Comparison of ENCODE assay signal across 8 cellular contexts in the genomic region with DNA sequence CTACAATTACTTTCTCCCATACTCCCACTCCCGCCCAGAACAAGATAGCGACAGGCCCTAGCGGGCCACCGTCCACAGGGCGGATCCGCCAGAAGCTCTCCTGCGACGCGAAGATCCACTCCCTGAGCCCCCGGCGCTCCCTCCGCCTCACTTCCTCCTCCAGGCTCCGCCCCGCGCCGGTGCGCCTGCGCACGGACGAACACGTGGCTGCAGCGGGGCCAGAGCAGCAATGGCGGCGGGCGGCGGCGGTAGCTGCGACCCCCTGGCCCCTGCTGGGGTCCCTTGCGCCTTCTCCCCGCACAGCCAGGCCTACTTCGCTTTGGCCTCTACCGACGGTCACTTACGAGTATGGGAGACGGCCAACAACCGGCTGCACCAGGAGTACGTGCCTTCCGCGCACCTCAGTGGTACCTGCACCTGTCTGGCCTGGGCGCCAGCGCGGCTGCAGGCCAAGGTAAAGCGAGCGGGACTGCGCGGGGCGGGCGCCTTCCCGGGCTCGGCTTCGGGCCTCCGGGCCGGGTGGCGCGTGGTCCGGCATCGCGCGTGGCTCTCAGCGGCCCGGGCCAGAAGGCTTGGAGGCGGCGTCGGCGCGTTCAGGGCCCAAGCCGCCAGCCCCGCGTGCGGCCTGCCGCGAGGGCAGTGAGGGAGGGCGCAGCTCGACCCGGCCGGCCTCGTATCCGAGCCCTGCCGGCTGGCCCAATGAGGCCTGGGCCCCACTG. TPM values are rescaled to one million over a fixed set of nuclear protein-coding genes. Genes with fewer than 3 reads are reported as not detected.
DNase-seq lines count a peak whose midpoint lies in the region; ATAC-seq lines count a peak whose summit lies in the region.

WDR43 (plus strand) TSS at position 198 of the 719 bp plus-strand sequence; CDS start at position 230, 32 bp downstream.

- no peaks in the 10 kb centered on the region for H3K27me3 Mint-ChIP-seq in IgD-negative memory B cell

- peak; percentile 84 for ATAC-seq in GM21529 (IDR thresholded peaks at IDR 0.05; ENCODE audit: unreplicated experiment)

- DNase-seq in DMS 273 treated with DMSO at 0.1 percent for 48 hours (lab: John Stamatoyannopoulos, UW): peak; percentile 98
- peak; percentile 61 for DNase-seq in OCI-M2 (lab: John Stamatoyannopoulos, UW; ENCODE audit: unreplicated experiment)
- peak; percentile 96 for DNase-seq in activated T-cell treated with anti-CD3 and anti-CD28 coated beads for 4 hours
- peak; percentile 96 for DNase-seq in epithelial cell of prostate (ENCODE audit: low read depth, low spot score)
- DNase-seq in mucosa of gallbladder (ENCODE audit: low spot score): peak; percentile 98
- peak; percentile 93 to 96 for DNase-seq in stimulated activated CD8-positive, alpha-beta memory T cell treated with anti-CD3 and anti-CD28 coated beads, Interleukin-4, amount 100 ng/mL, for 4 hours (ENCODE audit: low read depth in 2 of 2, low spot score in 1 of 2)

- peak within 1 kb of the TSS; percentile 88 to 97 (median 91) for H3K27ac Mint-ChIP-seq in IgD-negative memory B cell

- H3K4me3 Mint-ChIP-seq in IgD-negative memory B cell: peak within 1 kb of the TSS; percentile 86 to 97 (median 92)

- H3K9me3 Mint-ChIP-seq in IgD-negative memory B cell: peaks cover 0 to 2% (median 0%) of the 10 kb centered on the region in 3 donors

- peak within 1 kb of the TSS; percentile 90 for H3K27ac ChIP-seq in epithelial cell of prostate

- H3K4me1 Mint-ChIP-seq in IgD-negative memory B cell: peaks cover 34 to 40% (median 35%) of the 10 kb centered on the region in 3 donors

- no peaks in the 10 kb centered on the region for H3K36me3 Mint-ChIP-seq in IgD-negative memory B cell

RNA-seq across cellular contexts. Expression of gene WDR43, which starts in this region (rescaled TPM):
- polyA plus RNA-seq in IgD-negative memory B cell: 38.0 TPM
- total RNA-seq in mucosa of gallbladder: 27.6 TPM

Comparison
In these comparisons a context has a peak if more than half of its experiments do, and no peak if none do; other contexts are left out.
1. Peak in every context shown above with its lines: DNase-seq, ATAC-seq and H3K27ac ChIP-seq.